Comparison of ENCODE assay signal across 8 cellular contexts in genomic region chr12:57224973-57225679, GRCh38. TPM values are rescaled to one million over a fixed set of nuclear protein-coding genes. Genes with fewer than 3 reads are reported as not detected.
A peak's percentile ranks its signal among the peaks of the same experiment; 100 is the strongest.
DNase-seq lines count a peak whose midpoint lies in the region; ATAC-seq and TF ChIP-seq lines count a peak whose summit lies in the region.

No MANE protein-coding gene starts in this region.

- intact Hi-C loops in A673 (cut with micrococcal nuclease; ENCODE audit: unreplicated experiment), result no loop called here

- peaks cover 5% of the 10 kb centered on the region; the same call in 1 of the 2 replicates for H4K20me1 ChIP-seq in GM23338 (replicated peaks; ENCODE audit: insufficient read depth)

- no peaks in the 10 kb centered on the region for H3K9me2 ChIP-seq in GM23338 (ENCODE audit: insufficient read depth)

- H3K4me3 Mint-ChIP-seq in GM23338 (peak overlapping the region; percentile 71), neural crest cell (no peak overlapping the region)

- H3K27ac ChIP-seq in A673 (ENCODE audit: low read depth, low read length, poor library complexity, severe bottlenecking), result no peak overlapping the region
- no peak overlapping the region for H3K27ac ChIP-seq in GM23338 (ENCODE audit: low read depth)

- H3K4me1 Mint-ChIP-seq in GM23338 (peaks cover 60% of the 10 kb centered on the region), neural crest cell (peaks cover 51% of the 10 kb centered on the region)

- H3K27ac Mint-ChIP-seq in GM23338 (no peak overlapping the region), neural crest cell (ENCODE audit: unreplicated experiment) (no peak overlapping the region)

- H3K27me3 ChIP-seq in A673 (replicated peaks; ENCODE audit: insufficient read depth, low read depth, low read length, poor library complexity) (no peaks in the 10 kb centered on the region), GM23338 (ENCODE audit: insufficient read depth) (peaks cover 90% of the 10 kb centered on the region)

- H2AFZ ChIP-seq in GM23338, result peak overlapping the region; percentile 76

- no peak for DNase-seq in A673 (ENCODE audit: low spot score)
- peak; percentile 48 for DNase-seq in GM23338 (ENCODE audit: low spot score)
- DNase-seq in effector CD4-positive, alpha-beta T cell, result peak; percentile 69
- DNase-seq in neural crest cell (ENCODE audit: low read depth, low spot score), result no peak
- DNase-seq in GM19240 (ENCODE audit: insufficient read length, low spot score), result no peak

- no TSS peak for BruUV-seq in A673 (replicated peaks; lab: Mats Ljungman, UMichigan)

- 0 out of 2 replicates have a peak, but pooled peaks have one; percentile 32 for TF ChIP-seq CTCF in A673 (conservative IDR thresholded peaks at IDR 0.05; ENCODE audit: low read depth, low read length)
- TF ChIP-seq CTCF in GM23338 (conservative IDR thresholded peaks at IDR 0.05; ENCODE audit: low read depth in 2 of 2), result peak; percentile 85 to 89
- peak; percentile 60 for TF ChIP-seq CTCF in neural crest cell (conservative IDR thresholded peaks at IDR 0.05)

- POLR2A ChIA-PET in A673 (lab: Charles Lee; ENCODE audit: low non-redundant PET), result no interaction called here

- ATAC-seq in GM23338 (peak; percentile 69), HG03342 (IDR thresholded peaks at IDR 0.05; ENCODE audit: unreplicated experiment) (no peak), GM19455 (IDR thresholded peaks at IDR 0.05; ENCODE audit: unreplicated experiment) (no peak)
- ATAC-seq in activated CD4-positive, CD25-positive, alpha-beta regulatory T cell treated with anti-CD3 and anti-CD28 coated beads, Interleukin-2, amount 50 U/mL, for 24 hours, result peak; percentile 55 to 57

- H3K4me1 ChIP-seq in A673 (ENCODE audit: insufficient read depth, low read length, poor library complexity, severe bottlenecking), result peaks cover 27% of the 10 kb centered on the region
- H3K4me1 ChIP-seq in GM23338 (ENCODE audit: insufficient read depth), result peaks cover 62% of the 10 kb centered on the region

- H3F3A ChIP-seq in GM23338 (replicated peaks; ENCODE audit: low read depth), result peaks cover 30% of the 10 kb centered on the region; the same call in 1 of the 2 replicates

- peaks cover 3% of the 10 kb centered on the region for H3K9me3 Mint-ChIP-seq in GM23338
- H3K9me3 Mint-ChIP-seq in neural crest cell, result no peaks in the 10 kb centered on the region

- H3K36me3 Mint-ChIP-seq in GM23338 (ENCODE audit: low read depth) (peaks cover 8% of the 10 kb centered on the region), neural crest cell (ENCODE audit: low read depth) (no peaks in the 10 kb centered on the region)

- CTCF ChIA-PET in A673 (lab: Charles Lee), result no interaction called here

- H3K4me3 ChIP-seq in A673 (ENCODE audit: low read depth, low read length, poor library complexity, severe bottlenecking), result no peak overlapping the region
- H3K4me3 ChIP-seq in GM23338, result peak overlapping the region; percentile 61

- H3K9me3 ChIP-seq in A673 (ENCODE audit: low read depth, low read length, poor library complexity, severe bottlenecking), result no peaks in the 10 kb centered on the region

- peaks cover 5% of the 10 kb centered on the region for H3K79me2 ChIP-seq in GM23338 (replicated peaks; ENCODE audit: insufficient read depth)

- peak overlapping the region; percentile 87 for H3K4me2 ChIP-seq in GM23338

- H3K36me3 ChIP-seq in A673 (ENCODE audit: insufficient read depth, low read length, poor library complexity, severe bottlenecking) (no peaks in the 10 kb centered on the region), GM23338 (ENCODE audit: insufficient read depth) (no peaks in the 10 kb centered on the region)

- H3K27me3 Mint-ChIP-seq in GM23338 (ENCODE audit: insufficient read depth, low read depth, poor library complexity) (peaks cover 76% of the 10 kb centered on the region), neural crest cell (ENCODE audit: low read depth) (peaks cover 82% of the 10 kb centered on the region)

TF ChIP-seq in GM23338, 12 proteins besides CTCF, POLR2A, EP300 and RAD21:
- peak; percentile 30 for TF ChIP-seq EZH2phosphoT487 (IDR thresholded peaks at IDR 0.05; ENCODE audit: unreplicated experiment)
- TF ChIP-seq ZNF114 (CRISPR knock-in tag; IDR thresholded peaks at IDR 0.05), result no peak
- no peak for TF ChIP-seq ZNF462 (CRISPR knock-in tag; IDR thresholded peaks at IDR 0.05)

RNA-seq across cellular contexts. Expression of gene SHMT2, which starts 4.4 kb away (rescaled TPM):
- 274 and 310 TPM in 2 replicates for total RNA-seq in A673 (2021)
- 363 and 387 TPM in 2 replicates for total RNA-seq in GM23338 (2014; rRNA removed; shearing (Covaris generic))
- 125 and 131 TPM in 2 replicates for polyA plus RNA-seq in GM23338 (2016; fragmentation: Nextera tagmentation; extraction: Ambion mirVana)
- total RNA-seq in neural crest cell, result 225 and 230 TPM in 2 replicates

RNA-seq across cellular contexts. Expression of gene NXPH4, which starts 8.5 kb away (rescaled TPM):
- 4.8 and 6.0 TPM in 2 replicates for total RNA-seq in A673 (2021)
- total RNA-seq in GM23338 (2014; rRNA removed; shearing (Covaris generic)), result 1.5 and 4.5 TPM in 2 replicates
- 0.89 and 1.1 TPM in 2 replicates for polyA plus RNA-seq in GM23338 (2016; fragmentation: Nextera tagmentation; extraction: Ambion mirVana)
- total RNA-seq in neural crest cell, result 0.71 and 0.91 TPM in 2 replicates

RNA-seq across cellular contexts. Expression of gene STAC3, which starts 25.9 kb away (rescaled TPM):
- total RNA-seq in A673 (2021) (7.0 and 8.4 TPM in 2 replicates), neural crest cell (3.8 and 4.1 TPM in 2 replicates)
- 1.2 and 3.0 TPM in 2 replicates for total RNA-seq in GM23338 (2014; rRNA removed; shearing (Covaris generic))
- 0.48 and 0.59 TPM in 2 replicates for polyA plus RNA-seq in GM23338 (2016; fragmentation: Nextera tagmentation; extraction: Ambion mirVana)

Comparison
In these comparisons a context has a peak if more than half of its experiments do, and no peak if none do; other contexts are left out.
1. DNase-seq: peak in GM23338 (single experiment) and effector CD4-positive, alpha-beta T cell (single experiment); none in A673 (single experiment), neural crest cell (single experiment) and GM19240 (single experiment).
2. CTCF ChIP-seq: peak in every context shown above with its lines; median percentile 87 in GM23338; 60 in neural crest cell; 32 in A673.
3. ATAC-seq: peak in GM23338 (single experiment) and activated CD4-positive, CD25-positive, alpha-beta regulatory T cell treated with anti-CD3 and anti-CD28 coated beads, Interleukin-2, amount 50 U/mL, for 24 hours (2 of 2); none in HG03342 (single experiment) and GM19455 (single experiment).